ENCODE assay signal across 10 cellular contexts in the genomic region with DNA sequence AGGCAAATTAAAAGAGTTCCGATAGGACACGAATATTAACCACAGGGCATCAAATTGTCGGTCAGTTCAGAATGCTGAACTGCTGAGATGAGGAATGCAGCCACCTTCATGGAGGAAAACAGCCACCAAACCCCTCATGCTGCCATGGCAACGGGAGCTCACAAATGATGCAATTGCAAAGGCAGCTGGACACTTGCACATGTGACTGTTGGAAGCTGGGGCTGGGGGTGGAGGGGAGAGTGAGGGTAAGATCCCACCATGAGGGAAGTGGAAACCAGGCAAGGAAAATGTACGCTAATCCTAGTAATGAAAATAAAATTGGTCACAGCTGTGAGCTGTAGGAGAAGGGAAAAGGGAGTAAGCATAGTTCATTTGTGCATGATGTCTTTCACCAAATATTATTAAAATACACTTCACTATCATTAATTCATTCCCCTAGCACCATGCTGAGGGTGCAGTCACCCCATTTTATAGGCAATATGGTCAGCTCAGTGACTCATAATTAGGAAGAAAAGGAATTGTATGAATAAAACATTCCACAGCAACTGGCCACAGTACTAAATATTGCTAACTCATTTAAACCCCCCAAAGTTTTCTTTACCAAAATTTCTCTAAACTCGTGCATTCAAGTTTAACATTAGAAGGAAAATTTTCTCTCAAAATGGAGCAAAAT. TPM values are rescaled to one million over a fixed set of nuclear protein-coding genes. Genes with fewer than 3 reads are reported as not detected.
A peak's percentile ranks its signal among the peaks of the same experiment; 100 is the strongest.
DNase-seq lines count a peak whose midpoint lies in the region; ATAC-seq and TF ChIP-seq lines count a peak whose summit lies in the region.
"Had no signal": no experiment of that assay in that cellular context is flagged by ENCODE, and none has a peak within 500 bp of the region (broad histone marks: within the 10 kb centered on the region; RNA-seq: fewer than 3 reads in every experiment).

No MANE protein-coding gene starts in this region.

- ATAC-seq in GM19324 (IDR thresholded peaks at IDR 0.05; ENCODE audit: low FRiP score, unreplicated experiment) (no peak), HG03280 (IDR thresholded peaks at IDR 0.05; ENCODE audit: unreplicated experiment) (no peak), Right ventricle myocardium superior (ENCODE audit: poor library complexity) (no peak)

- DNase-seq in NCI-H1417 (lab: John Stamatoyannopoulos, UW) (peak in 2 of 3 experiments; percentile 39 to 76), NCI-H1417 treated with DMSO at 0.1 percent for 48 hours (lab: John Stamatoyannopoulos, UW) (no peak), RPMI7951 (ENCODE audit: low read depth) (peak; percentile 49), fibroblast of the aortic adventitia (ENCODE audit: low read depth) (peak; percentile 26), renal cortical epithelial cell (ENCODE audit: low read depth) (peak; percentile 71), Right ventricle myocardium superior (no peak)
- DNase-seq: central memory CD4-positive, alpha-beta T cell; testis had no signal

- intact Hi-C loops in Right ventricle myocardium superior (cut with DNase I) = no loop called here

- H3K4me3 ChIP-seq in fibroblast of the aortic adventitia (ENCODE audit: low read depth, low read length) = no peak overlapping the region
- H3K4me3 ChIP-seq: testis had no signal

- TF ChIP-seq CTCF in fibroblast of the aortic adventitia (IDR thresholded peaks at IDR 0.05; ENCODE audit: insufficient read depth, low read length) = no peak

RNA-seq across cellular contexts. Expression of gene BECN2, which starts 15.3 kb away (rescaled TPM):
- total RNA-seq in RPMI7951 (2014; rRNA removed; shearing (Covaris generic)) = not detected in 2 replicates
- total RNA-seq in fibroblast of the aortic adventitia (ENCODE audit: low replicate concordance) = not detected in 2 replicates
- not detected in 2 replicates for total RNA-seq in renal cortical epithelial cell
- total RNA-seq in Right ventricle myocardium superior = not detected
- total RNA-seq: testis had no signal

RNA-seq across cellular contexts. Expression of gene MAP1LC3C, which starts 26.1 kb away (rescaled TPM):
- total RNA-seq in RPMI7951 (2014; rRNA removed; shearing (Covaris generic)) = 0.20 and 0.24 TPM in 2 replicates
- total RNA-seq in fibroblast of the aortic adventitia (ENCODE audit: low replicate concordance) (0.09 TPM in 1 of 2 replicates, not detected in the other), renal cortical epithelial cell (1.2 and 1.7 TPM in 2 replicates), Right ventricle myocardium superior (0.24 TPM)

Comparison
In these comparisons a context has a peak if more than half of its experiments do, and no peak if none do; other contexts are left out.
1. DNase-seq: peak in NCI-H1417 (2 of 3), RPMI7951 (single experiment), fibroblast of the aortic adventitia (single experiment) and renal cortical epithelial cell (single experiment); none in NCI-H1417 treated with DMSO at 0.1 percent for 48 hours (single experiment) and Right ventricle myocardium superior (single experiment).